ENCODE assay signal across 28 cellular contexts in genomic region chr13:69676286-69676685, GRCh38.
"Had no signal": no experiment of that assay in that cellular context is flagged by ENCODE, and none has a peak within 500 bp of the region (broad histone marks: within the 10 kb centered on the region; RNA-seq: fewer than 3 reads in every experiment).

No MANE protein-coding gene starts in this region.

- H2AFZ ChIP-seq: parathyroid adenoma had no signal

- H3K27ac Mint-ChIP-seq: naive thymus-derived CD4-positive, alpha-beta T cell; natural killer cell; nephron; progenitor cell of endocrine pancreas; stimulated activated effector memory CD8-positive, alpha-beta T cell treated with anti-CD3 and anti-CD28 coated beads, Interleukin-12 subunit alpha, Interleukin-12 subunit beta, amount 100 ng/mL, for 72 hours; stimulated activated naive B cell treated with anti-CD40 and anti-IgM and Interleukin-4, amounts not matched to agents 10 μg/mL and 1 μg/mL and 100 μg/mL, for 72 hours; stimulated activated naive CD8-positive, alpha-beta T cell treated with anti-CD3 and anti-CD28 coated beads, Interleukin-15, Interleukin-2, amounts not matched to agents 100 ng/mL and 50 ng/mL, for 24 hours; type B pancreatic cell had no signal

- H3K36me3 Mint-ChIP-seq: naive thymus-derived CD4-positive, alpha-beta T cell; stimulated activated effector memory CD8-positive, alpha-beta T cell treated with anti-CD3 and anti-CD28 coated beads, Interleukin-12 subunit alpha, Interleukin-12 subunit beta, amount 100 ng/mL, for 72 hours; stimulated activated naive B cell treated with anti-CD40 and anti-IgM and Interleukin-4, amounts not matched to agents 10 μg/mL and 1 μg/mL and 100 μg/mL, for 72 hours; type B pancreatic cell had no signal

- ATAC-seq: naive thymus-derived CD4-positive, alpha-beta T cell; natural killer cell; psoas muscle; right cardiac atrium; right lobe of liver; stimulated activated effector memory CD8-positive, alpha-beta T cell treated with anti-CD3 and anti-CD28 coated beads, Interleukin-12 subunit alpha, Interleukin-12 subunit beta, amount 100 ng/mL, for 72 hours; stimulated activated naive B cell treated with anti-CD40 and anti-IgM and Interleukin-4, amounts not matched to agents 10 μg/mL and 1 μg/mL and 100 μg/mL, for 72 hours; upper lobe of right lung had no signal

- H3K36me3 ChIP-seq: ovary, right lobe of liver, sigmoid colon, suprapubic skin, tibial artery, transverse colon, upper lobe of right lung, uterus had no signal

- H3K9me3 ChIP-seq: ovary, right lobe of liver, sigmoid colon, testis, tibial artery, transverse colon, upper lobe of right lung, uterus had no signal

- H3K9me3 Mint-ChIP-seq: stimulated activated naive CD8-positive, alpha-beta T cell treated with anti-CD3 and anti-CD28 coated beads, Interleukin-15, Interleukin-2, amounts not matched to agents 100 ng/mL and 50 ng/mL, for 24 hours; type B pancreatic cell had no signal

- H3K27ac ChIP-seq: ovary, parathyroid adenoma, psoas muscle, right lobe of liver, sigmoid colon, suprapubic skin, testis, tibial artery, transverse colon, upper lobe of right lung, uterus had no signal

- H3K27me3 Mint-ChIP-seq: naive thymus-derived CD4-positive, alpha-beta T cell; progenitor cell of endocrine pancreas; stimulated activated naive B cell treated with anti-CD40 and anti-IgM and Interleukin-4, amounts not matched to agents 10 μg/mL and 1 μg/mL and 100 μg/mL, for 72 hours; stimulated activated naive CD8-positive, alpha-beta T cell treated with anti-CD3 and anti-CD28 coated beads, Interleukin-15, Interleukin-2, amounts not matched to agents 100 ng/mL and 50 ng/mL, for 24 hours; type B pancreatic cell had no signal

- H3K4me3 ChIP-seq: ovary, psoas muscle, right lobe of liver, sigmoid colon, suprapubic skin, testis, tibial artery, transverse colon, upper lobe of right lung, uterus had no signal

- H3K27me3 ChIP-seq: ovary, right lobe of liver, sigmoid colon, suprapubic skin, testis, tibial artery, transverse colon, upper lobe of right lung, uterus had no signal

- H3K4me1 Mint-ChIP-seq: naive thymus-derived CD4-positive, alpha-beta T cell; natural killer cell; nephron; stimulated activated effector memory CD8-positive, alpha-beta T cell treated with anti-CD3 and anti-CD28 coated beads, Interleukin-12 subunit alpha, Interleukin-12 subunit beta, amount 100 ng/mL, for 72 hours; stimulated activated naive B cell treated with anti-CD40 and anti-IgM and Interleukin-4, amounts not matched to agents 10 μg/mL and 1 μg/mL and 100 μg/mL, for 72 hours had no signal

- H3K9ac ChIP-seq: parathyroid adenoma had no signal

- H3K79me2 ChIP-seq: parathyroid adenoma had no signal

- H3K4me3 Mint-ChIP-seq: naive thymus-derived CD4-positive, alpha-beta T cell; natural killer cell; nephron; stimulated activated effector memory CD8-positive, alpha-beta T cell treated with anti-CD3 and anti-CD28 coated beads, Interleukin-12 subunit alpha, Interleukin-12 subunit beta, amount 100 ng/mL, for 72 hours; stimulated activated naive B cell treated with anti-CD40 and anti-IgM and Interleukin-4, amounts not matched to agents 10 μg/mL and 1 μg/mL and 100 μg/mL, for 72 hours; stimulated activated naive CD8-positive, alpha-beta T cell treated with anti-CD3 and anti-CD28 coated beads, Interleukin-15, Interleukin-2, amounts not matched to agents 100 ng/mL and 50 ng/mL, for 24 hours; type B pancreatic cell had no signal

- H3K4me1 ChIP-seq: parathyroid adenoma, psoas muscle, right lobe of liver, sigmoid colon, suprapubic skin, testis, tibial artery, transverse colon, upper lobe of right lung, uterus had no signal

- DNase-seq: naive thymus-derived CD4-positive, alpha-beta T cell; natural killer cell; occipital lobe; ovary; psoas muscle; right cardiac atrium; right lobe of liver; sigmoid colon; small intestine; stimulated activated CD4-positive, alpha-beta T cell treated with anti-CD3 and anti-CD28 coated beads, Interleukin-15, amount 100 ng/mL, for 24 hours; stimulated activated CD4-positive, alpha-beta T cell treated with anti-CD3 and anti-CD28 coated beads, Interleukin-2, amount 100 ng/mL, for 24 hours; stimulated activated CD4-positive, alpha-beta T cell treated with anti-CD3 and anti-CD28 coated beads, Interleukin-2, amount 100 ng/mL, for 48 hours; stimulated activated CD4-positive, alpha-beta T cell treated with anti-CD3 and anti-CD28 coated beads, Interleukin-4, amount 100 ng/mL, for 24 hours; stimulated activated naive B cell treated with anti-CD40 and anti-IgM and Interleukin-4, amounts not matched to agents 10 μg/mL and 1 μg/mL and 100 μg/mL, for 72 hours; stimulated activated naive CD4-positive, alpha-beta T cell treated with Interleukin-2 at 50 U/mL for 16 hours; substantia nigra; testis; tibial artery; transverse colon; upper lobe of right lung; uterus had no signal

- FAIRE-seq: small intestine had no signal
